23 cellular contexts compared by ENCODE assay signal in genomic region chr2:121688820-121689219, GRCh38.
"Had no signal": no experiment of that assay in that cellular context is flagged by ENCODE, and none has a peak within 500 bp of the region (broad histone marks: within the 10 kb centered on the region; RNA-seq: fewer than 3 reads in every experiment).

No MANE protein-coding gene starts in this region.

- H3K4me1 ChIP-seq: parathyroid adenoma, right atrium auricular region, right lobe of liver, upper lobe of right lung had no signal

- H3K4me3 ChIP-seq: left ventricle myocardium inferior, lung, neural progenitor cell, right atrium auricular region, right lobe of liver, skin epidermis, tibial nerve, upper lobe of right lung had no signal

- ATAC-seq: upper lobe of right lung had no signal

- H3K27ac ChIP-seq: left ventricle myocardium inferior, neural progenitor cell, neutrophil, parathyroid adenoma, right atrium auricular region, right lobe of liver, skin epidermis, upper lobe of right lung had no signal

- H3K4me3 Mint-ChIP-seq: mesothelial cell of epicardium; naive B cell; natural killer cell; nephron progenitor cell; neural progenitor cell; stimulated activated naive CD8-positive, alpha-beta T cell treated with anti-CD3 and anti-CD28 coated beads, Interleukin-15, Interleukin-2, amounts not matched to agents 100 ng/mL and 50 ng/mL, for 24 hours had no signal

- H3K27me3 Mint-ChIP-seq: naive B cell; stimulated activated naive CD8-positive, alpha-beta T cell treated with anti-CD3 and anti-CD28 coated beads, Interleukin-15, Interleukin-2, amounts not matched to agents 100 ng/mL and 50 ng/mL, for 24 hours had no signal

- H3K36me3 ChIP-seq: left ventricle myocardium inferior, neural progenitor cell, neutrophil, right atrium auricular region, right lobe of liver, tibial nerve, upper lobe of right lung had no signal

- DNase-seq: hypothalamus; islet precursor cell; left ventricle myocardium inferior; naive B cell; natural killer cell; nephron progenitor cell; occipital lobe; right lobe of liver; stimulated activated CD4-positive, alpha-beta T cell treated with anti-CD3 and anti-CD28 coated beads, Interleukin-12 subunit alpha, Interleukin-12 subunit beta, amount 100 ng/mL, for 4 hours; stimulated activated CD4-positive, alpha-beta T cell treated with anti-CD3 and anti-CD28 coated beads, Interleukin-15, amount 100 ng/mL, for 24 hours; stimulated activated CD4-positive, alpha-beta T cell treated with anti-CD3 and anti-CD28 coated beads, Interleukin-2, amount 100 ng/mL, for 24 hours; stimulated activated CD4-positive, alpha-beta T cell treated with anti-CD3 and anti-CD28 coated beads, Interleukin-4, amount 100 ng/mL, for 1 hour; stimulated activated naive CD4-positive, alpha-beta T cell; upper lobe of right lung had no signal

- H3K9me3 ChIP-seq: neutrophil, right atrium auricular region, right lobe of liver had no signal

- H3K27me3 ChIP-seq: neural progenitor cell, neutrophil, right atrium auricular region, right lobe of liver, tibial nerve, upper lobe of right lung had no signal

- H3K27ac Mint-ChIP-seq: mesothelial cell of epicardium; nephron progenitor cell; stimulated activated naive CD8-positive, alpha-beta T cell treated with anti-CD3 and anti-CD28 coated beads, Interleukin-15, Interleukin-2, amounts not matched to agents 100 ng/mL and 50 ng/mL, for 24 hours had no signal

- H3K4me1 Mint-ChIP-seq: naive B cell had no signal
